ENCODE assay signal across 8 cellular contexts in the genomic region with DNA sequence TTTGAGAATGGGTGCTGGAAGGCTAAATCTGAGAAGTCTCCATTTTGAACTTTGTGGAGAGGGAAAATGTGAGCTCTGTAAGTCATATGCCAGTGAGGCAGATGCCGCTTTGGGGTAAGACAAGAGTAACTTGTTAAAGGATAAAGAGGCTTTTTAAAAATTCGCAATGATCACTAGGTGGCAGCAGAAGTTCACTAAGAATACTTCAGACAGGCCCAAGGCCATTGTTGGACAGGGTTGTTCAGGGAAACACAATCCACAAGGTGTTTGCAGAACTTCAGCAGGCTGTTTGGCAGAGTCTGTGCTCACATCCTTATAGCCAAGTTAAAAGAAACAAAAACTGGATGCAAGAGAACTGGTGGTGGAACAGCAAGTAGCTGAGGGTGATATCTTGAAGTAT. TPM values are rescaled to one million over a fixed set of nuclear protein-coding genes. Genes with fewer than 3 reads are reported as not detected.
DNase-seq lines count a peak whose midpoint lies in the region; ATAC-seq, FAIRE-seq and TF ChIP-seq lines count a peak whose summit lies in the region.

No MANE protein-coding gene starts in this region.

- H3K4me2 ChIP-seq in astrocyte (ENCODE audit: low read length) (no peak overlapping the region), hepatocyte (no peak overlapping the region), smooth muscle cell (no peak overlapping the region)

- H3F3A ChIP-seq in smooth muscle cell (ENCODE audit: low read depth): no peaks in the 10 kb centered on the region

- no peaks in the 10 kb centered on the region for H3K9me3 ChIP-seq in astrocyte (ENCODE audit: insufficient read depth, low read depth, low read length)
- no peaks in the 10 kb centered on the region for H3K9me3 ChIP-seq in hepatocyte (ENCODE audit: low read depth)
- H3K9me3 ChIP-seq in smooth muscle cell (replicated peaks; ENCODE audit: low read depth): no peaks in the 10 kb centered on the region

- TF ChIP-seq CTCF in astrocyte (IDR thresholded peaks at IDR 0.05; ENCODE audit: insufficient read depth, low read depth, low read length) (peak; percentile 25), hepatocyte (IDR thresholded peaks at IDR 0.05; ENCODE audit: poor library complexity) (peak; percentile 80), smooth muscle cell (IDR thresholded peaks at IDR 0.05; ENCODE audit: borderline replicate concordance, insufficient read depth, poor library complexity, severe bottlenecking) (peak; percentile 56)

- DNase-seq in activated CD4-positive, alpha-beta T cell treated with anti-CD3 and anti-CD28 coated beads for 36 hours: peak; percentile 11
- no peak for DNase-seq in activated CD4-positive, alpha-beta T cell treated with anti-CD3 and anti-CD28 coated beads, Interleukin-2, amount 50 U/mL, for 48 hours
- peak; percentile 38 for DNase-seq in NCI-H510A treated with DMSO at 0.1 percent for 48 hours (lab: John Stamatoyannopoulos, UW)
- DNase-seq in astrocyte (ENCODE audit: low read depth): peak; percentile 32
- DNase-seq in hepatocyte (ENCODE audit: low spot score): peak; percentile 89
- no peak for DNase-seq in smooth muscle cell (lab: John Stamatoyannopoulos, UW; ENCODE audit: unreplicated experiment)

- H3K27me3 Mint-ChIP-seq in activated CD4-positive, alpha-beta T cell treated with anti-CD3 and anti-CD28 coated beads for 36 hours: peaks cover 2% of the 10 kb centered on the region
- H3K27me3 Mint-ChIP-seq in astrocyte (ENCODE audit: low read depth, unreplicated experiment): peaks cover 1% of the 10 kb centered on the region

- no peak overlapping the region for H3K27ac Mint-ChIP-seq in activated CD4-positive, alpha-beta T cell treated with anti-CD3 and anti-CD28 coated beads for 36 hours
- H3K27ac Mint-ChIP-seq in astrocyte (ENCODE audit: unreplicated experiment): no peak overlapping the region

- H4K20me1 ChIP-seq in astrocyte (ENCODE audit: insufficient read depth, low read length): no peaks in the 10 kb centered on the region
- H4K20me1 ChIP-seq in hepatocyte (ENCODE audit: insufficient read depth, poor library complexity, severe bottlenecking): no peaks in the 10 kb centered on the region
- H4K20me1 ChIP-seq in smooth muscle cell (ENCODE audit: low read depth): no peaks in the 10 kb centered on the region

- peak; percentile 58 for ATAC-seq in activated CD4-positive, alpha-beta T cell treated with anti-CD3 and anti-CD28 coated beads for 36 hours
- ATAC-seq in HG02885 (IDR thresholded peaks at IDR 0.05; ENCODE audit: poor library complexity, unreplicated experiment) (peak; percentile 63), GM21737 (IDR thresholded peaks at IDR 0.05; ENCODE audit: unreplicated experiment) (no peak)

- no peaks in the 10 kb centered on the region for H3K4me1 Mint-ChIP-seq in activated CD4-positive, alpha-beta T cell treated with anti-CD3 and anti-CD28 coated beads for 36 hours
- H3K4me1 Mint-ChIP-seq in astrocyte (ENCODE audit: low read depth, unreplicated experiment): no peaks in the 10 kb centered on the region

- H3K79me2 ChIP-seq in astrocyte (ENCODE audit: insufficient read depth, low read length) (no peaks in the 10 kb centered on the region), hepatocyte (no peaks in the 10 kb centered on the region), smooth muscle cell (ENCODE audit: low read depth) (no peaks in the 10 kb centered on the region)

- H3K36me3 ChIP-seq in astrocyte (ENCODE audit: insufficient read depth, low read length): no peaks in the 10 kb centered on the region
- H3K36me3 ChIP-seq in hepatocyte (replicated peaks; ENCODE audit: insufficient read depth, low read depth): no peaks in the 10 kb centered on the region
- no peaks in the 10 kb centered on the region for H3K36me3 ChIP-seq in smooth muscle cell (ENCODE audit: low read depth)

- intact Hi-C loops in activated CD4-positive, alpha-beta T cell treated with anti-CD3 and anti-CD28 coated beads for 36 hours (cut with DNase I, micrococcal nuclease): loop anchor here (1.0 to 2.0 kb wide), 3 partner anchors 119 to 216 kb away; no protein-coding TSS in a partner anchor

- H3K9ac ChIP-seq in astrocyte (ENCODE audit: low read length): no peak overlapping the region
- no peak overlapping the region for H3K9ac ChIP-seq in smooth muscle cell (ENCODE audit: low read depth)

- no peaks in the 10 kb centered on the region for H3K4me1 ChIP-seq in astrocyte (ENCODE audit: insufficient read depth, low read length)
- H3K4me1 ChIP-seq in hepatocyte (ENCODE audit: insufficient read depth): no peaks in the 10 kb centered on the region
- peaks cover 7% of the 10 kb centered on the region for H3K4me1 ChIP-seq in smooth muscle cell (ENCODE audit: low read depth)

- no peak overlapping the region for H3K4me3 Mint-ChIP-seq in activated CD4-positive, alpha-beta T cell treated with anti-CD3 and anti-CD28 coated beads for 36 hours
- no peak overlapping the region for H3K4me3 Mint-ChIP-seq in astrocyte (ENCODE audit: unreplicated experiment)

- WGBS in hepatocyte (ENCODE audit: low lambda C conversion rate, missing lambda C conversion rate): 25% methylated on average over 2 of the region's 2 CpGs
- WGBS in smooth muscle cell (ENCODE audit: low lambda C conversion rate): 21% methylated on average over 2 of the region's 2 CpGs

- H3K36me3 Mint-ChIP-seq in activated CD4-positive, alpha-beta T cell treated with anti-CD3 and anti-CD28 coated beads for 36 hours (ENCODE audit: low read depth): no peaks in the 10 kb centered on the region
- H3K36me3 Mint-ChIP-seq in astrocyte (ENCODE audit: low read depth, unreplicated experiment): no peaks in the 10 kb centered on the region

- H2AFZ ChIP-seq in astrocyte (ENCODE audit: low read depth, low read length) (no peak overlapping the region), hepatocyte (no peak overlapping the region), smooth muscle cell (ENCODE audit: low read depth) (no peak overlapping the region)

- CTCF ChIA-PET in activated CD4-positive, alpha-beta T cell treated with anti-CD3 and anti-CD28 coated beads for 36 hours (lab: Charles Lee): interaction anchor here (0.6 to 4.1 kb wide), 13 partner anchors 10 to 1226 kb away, joined by 3 to 32 read pairs (median 3); no protein-coding TSS in a partner anchor

- H3K4me3 ChIP-seq in astrocyte (ENCODE audit: insufficient read depth, low read depth, low read length) (no peak overlapping the region), hepatocyte (no peak overlapping the region), smooth muscle cell (no peak overlapping the region)

- H3K9me2 ChIP-seq in hepatocyte (replicated peaks; ENCODE audit: insufficient read depth): no peaks in the 10 kb centered on the region

- H3K27ac ChIP-seq in astrocyte (ENCODE audit: low read depth, low read length) (no peak overlapping the region), hepatocyte (no peak overlapping the region), smooth muscle cell (ENCODE audit: low read depth) (no peak overlapping the region)

- H3K9me3 Mint-ChIP-seq in activated CD4-positive, alpha-beta T cell treated with anti-CD3 and anti-CD28 coated beads for 36 hours (ENCODE audit: low read depth): no peaks in the 10 kb centered on the region
- H3K9me3 Mint-ChIP-seq in astrocyte (ENCODE audit: unreplicated experiment): no peaks in the 10 kb centered on the region

- FAIRE-seq in astrocyte (lab: Jason Lieb, UNC): peak; percentile 96

- no peaks in the 10 kb centered on the region for H3K27me3 ChIP-seq in astrocyte (ENCODE audit: insufficient read depth, low read length)
- H3K27me3 ChIP-seq in hepatocyte: no peaks in the 10 kb centered on the region
- H3K27me3 ChIP-seq in smooth muscle cell (ENCODE audit: low read depth): no peaks in the 10 kb centered on the region

- POLR2A ChIA-PET in activated CD4-positive, alpha-beta T cell treated with anti-CD3 and anti-CD28 coated beads for 36 hours (lab: Charles Lee): no interaction called here

RNA-seq across cellular contexts. Expression of a gene that starts 13.7 kb away (rescaled TPM):
- total RNA-seq in activated CD4-positive, alpha-beta T cell treated with anti-CD3 and anti-CD28 coated beads for 36 hours: 10 to 100 TPM; 37.2 to 37.9 TPM
- total RNA-seq in astrocyte (11.8 and 14.0 TPM in 2 replicates), hepatocyte (13.6 and 23.0 TPM in 2 replicates), smooth muscle cell (13.3 and 17.8 TPM in 2 replicates)
- polyA plus RNA-seq in hepatocyte (6.9 and 9.1 TPM in 2 replicates), smooth muscle cell (4.6 and 6.9 TPM in 2 replicates)

RNA-seq across cellular contexts. Expression of a gene that starts 33.6 kb away (rescaled TPM):
- total RNA-seq in activated CD4-positive, alpha-beta T cell treated with anti-CD3 and anti-CD28 coated beads for 36 hours: not detected
- total RNA-seq in astrocyte (not detected in 2 replicates), hepatocyte (0.20 and 0.40 TPM in 2 replicates), smooth muscle cell (not detected in 2 replicates)
- polyA plus RNA-seq in hepatocyte (not detected in 2 replicates), smooth muscle cell (not detected in 2 replicates)

RNA-seq across cellular contexts. Expression of a gene that starts 35.2 kb away (rescaled TPM):
- total RNA-seq in activated CD4-positive, alpha-beta T cell treated with anti-CD3 and anti-CD28 coated beads for 36 hours: not detected
- total RNA-seq in astrocyte (not detected in 2 replicates), hepatocyte (0.76 and 0.80 TPM in 2 replicates), smooth muscle cell (0.90 TPM in 1 of 2 replicates, not detected in the other)
- polyA plus RNA-seq in hepatocyte (0.27 and 0.39 TPM in 2 replicates), smooth muscle cell (0.38 and 0.72 TPM in 2 replicates)

Comparison
In these comparisons a context has a peak if more than half of its experiments do, and no peak if none do; other contexts are left out.
1. DNase-seq: peak in activated CD4-positive, alpha-beta T cell treated with anti-CD3 and anti-CD28 coated beads for 36 hours (single experiment), NCI-H510A treated with DMSO at 0.1 percent for 48 hours (single experiment), astrocyte (single experiment) and hepatocyte (single experiment); none in activated CD4-positive, alpha-beta T cell treated with anti-CD3 and anti-CD28 coated beads, Interleukin-2, amount 50 U/mL, for 48 hours (0 of 2) and smooth muscle cell (single experiment).
2. CTCF ChIP-seq: peak in every context shown above with its lines; median percentile 80 in hepatocyte; 56 in smooth muscle cell; 25 in astrocyte.